8 cellular contexts compared by ENCODE assay signal in the genomic region with DNA sequence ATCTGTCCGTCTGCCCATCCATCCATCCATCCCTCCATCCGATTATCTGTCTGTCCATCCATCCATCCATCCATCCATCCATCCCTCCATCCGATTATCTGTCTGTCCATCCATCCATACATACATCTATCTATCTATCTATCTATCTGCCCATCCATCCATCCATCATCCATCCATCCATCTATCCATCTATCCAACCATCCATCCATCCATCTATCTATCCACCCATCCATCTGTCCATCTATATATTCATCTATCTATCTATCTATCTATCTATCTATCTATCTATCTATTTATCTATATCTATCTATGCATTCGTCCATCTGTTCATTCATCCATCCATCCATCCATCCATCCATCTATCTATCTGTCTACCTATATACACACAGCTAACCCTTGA.
"Had no signal": no experiment of that assay in that cellular context is flagged by ENCODE, and none has a peak within 500 bp of the region (broad histone marks: within the 10 kb centered on the region; RNA-seq: fewer than 3 reads in every experiment).

No MANE protein-coding gene starts in this region.

- H3K4me3 ChIP-seq: GM12878 had no signal

- FAIRE-seq: G401.6, GM12878, GM12891, GM12892, GM18507, GM19239 had no signal

- DNase-seq: GDM1, GF-D8 had no signal

- ATAC-seq: GM12878 had no signal
